15 cellular contexts compared by ENCODE assay signal in genomic region chr2:1169291-1169949, GRCh38.
DNase-seq lines count a peak whose midpoint lies in the region; ATAC-seq and TF ChIP-seq lines count a peak whose summit lies in the region.
"Had no signal": no experiment of that assay in that cellular context is flagged by ENCODE, and none has a peak within 500 bp of the region (broad histone marks: within the 10 kb centered on the region; RNA-seq: fewer than 3 reads in every experiment).

No MANE protein-coding gene starts in this region.

- H2AK5ac ChIP-seq in mesendoderm (ENCODE audit: low read length): no peak overlapping the region

- H3K36me3 ChIP-seq in CD8-positive, alpha-beta T cell (ENCODE audit: insufficient read depth, low read length): no peaks in the 10 kb centered on the region
- H3K36me3 ChIP-seq in Panc1 (ENCODE audit: control insufficient read depth, insufficient read depth, low read length) (no peaks in the 10 kb centered on the region), mesendoderm (ENCODE audit: control insufficient read depth, insufficient read depth, low read length) (no peaks in the 10 kb centered on the region), subcutaneous abdominal adipose tissue (ENCODE audit: control insufficient read depth in 5 of 5, insufficient read depth in 5 of 5, low read length in 5 of 5) (peaks cover 0 to 3% (median 0%) of the 10 kb centered on the region in 5 donors)

- BruUV-seq in Panc1 (replicated peaks; lab: Mats Ljungman, UMichigan): no TSS peak

- no peak for TF ChIP-seq CTCF in CD8-positive, alpha-beta T cell (IDR thresholded peaks at IDR 0.05)
- TF ChIP-seq CTCF in Panc1 (IDR thresholded peaks at IDR 0.05): no peak

- H2BK120ac ChIP-seq in mesendoderm (ENCODE audit: low read depth, low read length): no peak overlapping the region

- peaks cover 22% of the 10 kb centered on the region for H3K4me1 Mint-ChIP-seq in CD8-positive, alpha-beta T cell (ENCODE audit: low read depth)
- peaks cover 3% of the 10 kb centered on the region for H3K4me1 Mint-ChIP-seq in activated T-helper 2 cell treated with anti-CD3 and anti-CD28 coated beads, Interferon-gamma antibody, Interleukin-2, Interleukin-4, amounts not matched to agents 10 μg/mL and 5 μg/mL and 100 μg/mL, durations not matched to agents 14 hours and 24 hours and 36 hours (ENCODE audit: low read depth)

- H3K9ac ChIP-seq in mesendoderm (ENCODE audit: low read length): no peak overlapping the region
- no peak overlapping the region for H3K9ac ChIP-seq in subcutaneous abdominal adipose tissue (ENCODE audit: low read length in 5 of 5)

- no peak overlapping the region for H2BK15ac ChIP-seq in mesendoderm (replicated peaks; ENCODE audit: low read depth)

- CTCF ChIA-PET in CD8-positive, alpha-beta T cell (lab: Charles Lee): no interaction called here
- CTCF ChIA-PET in Panc1 (lab: Charles Lee): no interaction called here

- H3K27ac Mint-ChIP-seq in CD8-positive, alpha-beta T cell: peak overlapping the region; percentile 18
- no peak overlapping the region for H3K27ac Mint-ChIP-seq in activated T-helper 2 cell treated with anti-CD3 and anti-CD28 coated beads, Interferon-gamma antibody, Interleukin-2, Interleukin-4, amounts not matched to agents 10 μg/mL and 5 μg/mL and 100 μg/mL, durations not matched to agents 14 hours and 24 hours and 36 hours

- H3K18ac ChIP-seq in mesendoderm (ENCODE audit: low read length): peak overlapping the region; percentile 15

- no peak overlapping the region for H3K4ac ChIP-seq in mesendoderm (ENCODE audit: low read depth, low read length)

- no peak overlapping the region for H3K23ac ChIP-seq in mesendoderm (ENCODE audit: low read length)

- no peak overlapping the region for H3K4me3 Mint-ChIP-seq in CD8-positive, alpha-beta T cell
- H3K4me3 Mint-ChIP-seq in activated T-helper 2 cell treated with anti-CD3 and anti-CD28 coated beads, Interferon-gamma antibody, Interleukin-2, Interleukin-4, amounts not matched to agents 10 μg/mL and 5 μg/mL and 100 μg/mL, durations not matched to agents 14 hours and 24 hours and 36 hours (ENCODE audit: low read depth): no peak overlapping the region
- H3K4me3 Mint-ChIP-seq: CD4-positive, alpha-beta memory T cell had no signal

- H3K27ac ChIP-seq in CD8-positive, alpha-beta T cell (ENCODE audit: low read depth, low read length): no peak overlapping the region
- H3K27ac ChIP-seq in Panc1 (ENCODE audit: low read length) (no peak overlapping the region), mesendoderm (ENCODE audit: low read depth, low read length) (peak overlapping the region; percentile 54), subcutaneous abdominal adipose tissue (ENCODE audit: low read depth, low read length) (peak overlapping the region; percentile 21)

- no peaks in the 10 kb centered on the region for H3K79me2 ChIP-seq in mesendoderm (ENCODE audit: control insufficient read depth, insufficient read depth, low read length)

- WGBS in mesendoderm (ENCODE audit: extremely low coverage, insufficient coverage, low lambda C conversion rate): no CpG with 5 or more reads among the region's 13 CpGs

- peak overlapping the region; percentile 70 for H2BK5ac ChIP-seq in mesendoderm (ENCODE audit: low read length)

- intact Hi-C loops in CD8-positive, alpha-beta T cell (cut with DNase I, micrococcal nuclease): no loop called here
- intact Hi-C loops in Panc1 (cut with micrococcal nuclease; ENCODE audit: unreplicated experiment) (no loop called here), sciatic nerve (cut with DNase I) (no loop called here)
- intact Hi-C loops in activated T-helper 2 cell treated with anti-CD3 and anti-CD28 coated beads, Interferon-gamma antibody, Interleukin-2, Interleukin-4, amounts not matched to agents 10 μg/mL and 5 μg/mL and 100 μg/mL, durations not matched to agents 14 hours and 24 hours and 36 hours (cut with micrococcal nuclease): no loop called here

- ATAC-seq in CD8-positive, alpha-beta T cell: no peak
- peak; percentile 58; the same call in 1 of the 2 replicates for ATAC-seq in Panc1
- no peak for ATAC-seq in sciatic nerve

- no peak overlapping the region for H4K8ac ChIP-seq in mesendoderm (ENCODE audit: low read depth, low read length)

- no peak overlapping the region for H4K5ac ChIP-seq in mesendoderm (ENCODE audit: low read length)

- H3K4me1 ChIP-seq in CD8-positive, alpha-beta T cell (ENCODE audit: insufficient read depth, low read length): peaks cover 10% of the 10 kb centered on the region
- no peaks in the 10 kb centered on the region for H3K4me1 ChIP-seq in Panc1 (ENCODE audit: control insufficient read depth, insufficient read depth, low read length)
- peaks cover 7% of the 10 kb centered on the region for H3K4me1 ChIP-seq in mesendoderm (ENCODE audit: control insufficient read depth, low read depth, low read length)
- peaks cover 0 to 16% (median 0%) of the 10 kb centered on the region in 5 donors for H3K4me1 ChIP-seq in subcutaneous abdominal adipose tissue (ENCODE audit: control insufficient read depth in 5 of 5, insufficient read depth in 5 of 5, low read length in 5 of 5)

- H3K56ac ChIP-seq in mesendoderm (ENCODE audit: low read length): peak overlapping the region; percentile 37

- H3K4me3 ChIP-seq in CD8-positive, alpha-beta T cell (ENCODE audit: low read depth, low read length): no peak overlapping the region
- H3K4me3 ChIP-seq in Panc1 (ENCODE audit: low read depth in 2 of 2, low read length in 2 of 2) (no peak overlapping the region), mesendoderm (ENCODE audit: low read length) (no peak overlapping the region), subcutaneous abdominal adipose tissue (ENCODE audit: low read depth in 1 of 5, low read length in 5 of 5) (no peak overlapping the region)

- no peaks in the 10 kb centered on the region for H3K27me3 Mint-ChIP-seq in CD8-positive, alpha-beta T cell (ENCODE audit: low read depth)
- no peaks in the 10 kb centered on the region for H3K27me3 Mint-ChIP-seq in activated T-helper 2 cell treated with anti-CD3 and anti-CD28 coated beads, Interferon-gamma antibody, Interleukin-2, Interleukin-4, amounts not matched to agents 10 μg/mL and 5 μg/mL and 100 μg/mL, durations not matched to agents 14 hours and 24 hours and 36 hours (ENCODE audit: low read depth)
- H3K27me3 Mint-ChIP-seq: CD4-positive, alpha-beta memory T cell had no signal

- H3K36me3 Mint-ChIP-seq in CD8-positive, alpha-beta T cell: no peaks in the 10 kb centered on the region
- no peaks in the 10 kb centered on the region for H3K36me3 Mint-ChIP-seq in activated T-helper 2 cell treated with anti-CD3 and anti-CD28 coated beads, Interferon-gamma antibody, Interleukin-2, Interleukin-4, amounts not matched to agents 10 μg/mL and 5 μg/mL and 100 μg/mL, durations not matched to agents 14 hours and 24 hours and 36 hours (ENCODE audit: low read depth)
- H3K36me3 Mint-ChIP-seq: CD4-positive, alpha-beta memory T cell had no signal

- no peaks in the 10 kb centered on the region for H3K9me3 ChIP-seq in CD8-positive, alpha-beta T cell (ENCODE audit: low read length)
- no peaks in the 10 kb centered on the region for H3K9me3 ChIP-seq in Panc1 (ENCODE audit: control insufficient read depth, insufficient read depth, low read depth, low read length)
- no peaks in the 10 kb centered on the region for H3K9me3 ChIP-seq in subcutaneous abdominal adipose tissue (ENCODE audit: control insufficient read depth in 5 of 5, low read length in 5 of 5)

- POLR2A ChIA-PET in CD8-positive, alpha-beta T cell (lab: Charles Lee): no interaction called here
- POLR2A ChIA-PET in Panc1 (lab: Charles Lee): no interaction called here

- in situ Hi-C loops in Panc1 (cut with HindIII; ENCODE audit: low pct_unique_long_range_greater_than_20kb, low sequenced_read_pairs): no loop called here

- no peaks in the 10 kb centered on the region for H3K79me1 ChIP-seq in mesendoderm (ENCODE audit: low read length)

- no peaks in the 10 kb centered on the region for H3K27me3 ChIP-seq in CD8-positive, alpha-beta T cell (ENCODE audit: insufficient read depth, low read length)
- no peaks in the 10 kb centered on the region for H3K27me3 ChIP-seq in Panc1 (ENCODE audit: control insufficient read depth, insufficient read depth, low read length)
- no peaks in the 10 kb centered on the region for H3K27me3 ChIP-seq in mesendoderm (ENCODE audit: insufficient read depth, low read length, poor library complexity)
- no peaks in the 10 kb centered on the region for H3K27me3 ChIP-seq in subcutaneous abdominal adipose tissue (ENCODE audit: control insufficient read depth in 5 of 5, insufficient read depth in 4 of 5, low read length in 5 of 5)

- DNase-seq in CD8-positive, alpha-beta T cell: no peak
- DNase-seq in Panc1 (ENCODE audit: low read depth, low spot score): no peak
- peak; percentile 30 for DNase-seq in mesendoderm
- no peak for DNase-seq in activated T-helper 2 cell treated with anti-CD3 and anti-CD28 coated beads, Interferon-gamma antibody, Interleukin-2, Interleukin-4, amounts not matched to agents 10 μg/mL and 5 μg/mL and 100 μg/mL, durations not matched to agents 14 hours and 24 hours and 36 hours (ENCODE audit: low spot score)
- no peak for DNase-seq in sciatic nerve (ENCODE audit: low spot score)
- DNase-seq in A172 (ENCODE audit: low spot score): no peak
- DNase-seq in AG08396 (ENCODE audit: low spot score): no peak
- DNase-seq: CD4-positive, alpha-beta memory T cell; GF-D8; HCEC 1CT; NCI-H1092 treated with DMSO at 0.1 percent for 48 hours; NCI-H187; NCI-H510A; RPMI8226 had no signal

- H3K4me2 ChIP-seq in mesendoderm (ENCODE audit: low read length): no peak overlapping the region

- H3K9me3 Mint-ChIP-seq in CD8-positive, alpha-beta T cell: no peaks in the 10 kb centered on the region
- peaks cover 17% of the 10 kb centered on the region for H3K9me3 Mint-ChIP-seq in activated T-helper 2 cell treated with anti-CD3 and anti-CD28 coated beads, Interferon-gamma antibody, Interleukin-2, Interleukin-4, amounts not matched to agents 10 μg/mL and 5 μg/mL and 100 μg/mL, durations not matched to agents 14 hours and 24 hours and 36 hours

Comparison
In these comparisons a context has a peak if more than half of its experiments do, and no peak if none do; other contexts are left out.
1. H3K27ac ChIP-seq: peak in mesendoderm (single experiment) and subcutaneous abdominal adipose tissue (single experiment); none in CD8-positive, alpha-beta T cell (single experiment) and Panc1 (single experiment).